In the genomic region with DNA sequence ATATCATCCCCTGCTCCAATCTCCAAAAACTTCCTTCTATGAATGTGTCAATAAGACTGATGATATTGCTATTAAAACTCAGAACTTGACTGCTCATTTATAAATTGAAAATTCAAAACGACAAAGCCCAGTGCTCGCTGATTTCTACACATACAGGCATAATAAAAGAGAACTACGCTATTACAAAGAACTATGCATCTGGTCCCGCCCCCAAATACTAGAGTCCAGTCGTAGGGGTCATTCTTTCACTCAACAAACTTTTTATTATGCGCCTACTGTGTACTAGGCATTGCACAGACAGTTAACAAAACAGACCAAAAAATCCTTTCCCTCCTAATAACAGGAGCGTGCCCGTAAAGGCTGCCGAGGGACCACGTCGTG, we compare ENCODE assay signal across 8 cellular contexts. TPM values are rescaled to one million over a fixed set of nuclear protein-coding genes. Genes with fewer than 3 reads are reported as not detected.
DNase-seq lines count a peak whose midpoint lies in the region; ATAC-seq and TF ChIP-seq lines count a peak whose summit lies in the region.

No MANE protein-coding gene starts in this region.

- peak overlapping the region; percentile 85 for H3K9ac ChIP-seq in fibroblast of lung (ENCODE audit: insufficient read depth, low read length)

- intact Hi-C loops in psoas muscle (cut with DNase I), result no loop called here

- H4K20me1 ChIP-seq in fibroblast of lung (ENCODE audit: control insufficient read depth, extremely low read depth, insufficient read depth, low read length), result no peaks in the 10 kb centered on the region

- peaks cover 9 to 25% (median 13%) of the 10 kb centered on the region in 4 donors for H3K4me1 Mint-ChIP-seq in CD4-positive, CD25-positive, alpha-beta regulatory T cell

- H3K4me3 Mint-ChIP-seq in CD4-positive, CD25-positive, alpha-beta regulatory T cell, result peak overlapping the region; percentile 86 to 96 (median 93)

- peaks cover 0 to 1% (median 0%) of the 10 kb centered on the region in 7 donors for H3K9me3 Mint-ChIP-seq in CD4-positive, CD25-positive, alpha-beta regulatory T cell

- H3K27me3 ChIP-seq in CD4-positive, CD25-positive, alpha-beta regulatory T cell (ENCODE audit: control insufficient read depth, insufficient read depth, low read length), result no peaks in the 10 kb centered on the region
- H3K27me3 ChIP-seq in fibroblast of lung (ENCODE audit: control insufficient read depth, insufficient read depth, low read length) (no peaks in the 10 kb centered on the region), psoas muscle (ENCODE audit: insufficient read depth in 3 of 3, low read length in 2 of 3) (no peaks in the 10 kb centered on the region)

- H3K27me3 Mint-ChIP-seq in CD4-positive, CD25-positive, alpha-beta regulatory T cell, result no peaks in the 10 kb centered on the region

- TF ChIP-seq CTCF in RWPE1 (conservative IDR thresholded peaks at IDR 0.05; ENCODE audit: low read depth) (no peak), fibroblast of lung (conservative IDR thresholded peaks at IDR 0.05 in 1 of 2, IDR thresholded peaks at IDR 0.05 in 1 of 2; ENCODE audit: low read depth in 1 of 2, low read length in 2 of 2) (no peak), psoas muscle (IDR thresholded peaks at IDR 0.05) (no peak)

- POLR2A ChIA-PET in RWPE1 (lab: Yijun Ruan, JAX; ENCODE audit: low non-redundant PET), result no interaction called here

- H3K36me3 Mint-ChIP-seq in CD4-positive, CD25-positive, alpha-beta regulatory T cell, result no peaks in the 10 kb centered on the region

- H3K4me2 ChIP-seq in fibroblast of lung (ENCODE audit: extremely low read depth, insufficient read depth, low read length), result peak overlapping the region; percentile 85

- 2 to 3% (median 2%) methylated on average over 11 of the region's 11 CpGs for WGBS in psoas muscle, 3 donors

- peak overlapping the region; percentile 86 to 97 (median 93) for H3K27ac Mint-ChIP-seq in CD4-positive, CD25-positive, alpha-beta regulatory T cell

- H2AFZ ChIP-seq in fibroblast of lung (ENCODE audit: low read length), result peak overlapping the region; percentile 93

- H3K9me3 ChIP-seq in CD4-positive, CD25-positive, alpha-beta regulatory T cell (ENCODE audit: control insufficient read depth in 2 of 2, low read length in 2 of 2), result no peaks in the 10 kb centered on the region
- no peaks in the 10 kb centered on the region for H3K9me3 ChIP-seq in fibroblast of lung (ENCODE audit: control insufficient read depth, insufficient read depth, low read depth, low read length)
- H3K9me3 ChIP-seq in psoas muscle, result no peaks in the 10 kb centered on the region

- CTCF ChIA-PET in RWPE1 (lab: Yijun Ruan, JAX), result no interaction called here

- H3K4me1 ChIP-seq in CD4-positive, CD25-positive, alpha-beta regulatory T cell (ENCODE audit: control insufficient read depth, insufficient read depth, low read length, poor library complexity, severe bottlenecking), result peaks cover 16% of the 10 kb centered on the region
- H3K4me1 ChIP-seq in fibroblast of lung (ENCODE audit: control insufficient read depth, extremely low read depth, insufficient read depth, low read length) (peaks cover 5% of the 10 kb centered on the region), psoas muscle (peaks cover 7% of the 10 kb centered on the region)

- no peak for ATAC-seq in CD4-positive, CD25-positive, alpha-beta regulatory T cell (ENCODE audit: low read depth in 2 of 2)
- ATAC-seq in GM21825 (IDR thresholded peaks at IDR 0.05; ENCODE audit: unreplicated experiment), result peak; percentile 9
- ATAC-seq in psoas muscle, result peak in 2 of 4 donors; percentile 4 to 16

- H3K79me2 ChIP-seq in fibroblast of lung (ENCODE audit: control insufficient read depth, insufficient read depth, low read length), result no peaks in the 10 kb centered on the region

- H3K27ac ChIP-seq in CD4-positive, CD25-positive, alpha-beta regulatory T cell (ENCODE audit: insufficient read depth, low read length, poor library complexity, severe bottlenecking), result peak overlapping the region; percentile 74
- peak overlapping the region; percentile 94 for H3K27ac ChIP-seq in RWPE1
- peak overlapping the region; percentile 84 for H3K27ac ChIP-seq in fibroblast of lung (ENCODE audit: insufficient read depth, low read length)
- H3K27ac ChIP-seq in psoas muscle, result peak overlapping the region; percentile 91

- H3K36me3 ChIP-seq in CD4-positive, CD25-positive, alpha-beta regulatory T cell (ENCODE audit: control insufficient read depth, insufficient read depth, low read length), result no peaks in the 10 kb centered on the region
- H3K36me3 ChIP-seq in fibroblast of lung (ENCODE audit: control insufficient read depth, insufficient read depth, low read length), result no peaks in the 10 kb centered on the region
- no peaks in the 10 kb centered on the region for H3K36me3 ChIP-seq in psoas muscle (ENCODE audit: insufficient read depth in 1 of 2, low read depth in 1 of 2)

- DNase-seq in CD4-positive, CD25-positive, alpha-beta regulatory T cell, result no peak
- DNase-seq in RWPE1 (ENCODE audit: low spot score) (no peak), fibroblast of lung (ENCODE audit: low read depth in 2 of 2) (no peak), psoas muscle (no peak), SK-N-DZ (ENCODE audit: low spot score) (no peak), NCI-H1694 (lab: John Stamatoyannopoulos, UW) (no peak), RPMI8226 (no peak)

- H3K4me3 ChIP-seq in CD4-positive, CD25-positive, alpha-beta regulatory T cell (ENCODE audit: low read depth, low read length), result peak overlapping the region; percentile 94
- peak overlapping the region; percentile 80 to 97 (median 91) for H3K4me3 ChIP-seq in fibroblast of lung (replicated peaks in 1 of 4; ENCODE audit: control extremely low read depth in 1 of 4, insufficient read depth in 1 of 4, low read depth in 3 of 4, low read length in 4 of 4)
- peak overlapping the region; percentile 84 for H3K4me3 ChIP-seq in psoas muscle

RNA-seq across cellular contexts. Expression of gene AVEN, which starts 1.0 kb away (rescaled TPM):
- 9.5 TPM for total RNA-seq in CD4-positive, CD25-positive, alpha-beta regulatory T cell
- 10 to 100 TPM in 1 of 4 donors, 1 to 10 TPM in 3; 4.5 to 11.5 (median 7.8) TPM for polyA plus RNA-seq in CD4-positive, CD25-positive, alpha-beta regulatory T cell
- total RNA-seq in fibroblast of lung (19.2 and 24.7 TPM in 2 replicates), psoas muscle (10 to 100 TPM; 17.2 to 30.3 (median 21.6) TPM)
- polyA plus RNA-seq in fibroblast of lung (14.7 and 16.0 TPM in 2 replicates), psoas muscle (10 to 100 TPM; 20.9 to 23.4 (median 22.9) TPM)
- polyA plus RNA-seq in fibroblast of lung (2012), result 21.4 and 22.5 TPM in 2 replicates
- polyA minus RNA-seq in fibroblast of lung (ENCODE audit: low replicate concordance), result 3.3 and 6.7 TPM in 2 replicates
- 9.9 and 46.5 TPM in 2 replicates for polyA plus RNA-seq in SK-N-DZ (2014; cell fraction: cytosol; rRNA removed)
- polyA plus RNA-seq in SK-N-DZ (2014; cell fraction: nucleus; rRNA removed), result 4.9 and 6.7 TPM in 2 replicates
